Comparison of ENCODE assay signal across 10 cellular contexts in the genomic region with DNA sequence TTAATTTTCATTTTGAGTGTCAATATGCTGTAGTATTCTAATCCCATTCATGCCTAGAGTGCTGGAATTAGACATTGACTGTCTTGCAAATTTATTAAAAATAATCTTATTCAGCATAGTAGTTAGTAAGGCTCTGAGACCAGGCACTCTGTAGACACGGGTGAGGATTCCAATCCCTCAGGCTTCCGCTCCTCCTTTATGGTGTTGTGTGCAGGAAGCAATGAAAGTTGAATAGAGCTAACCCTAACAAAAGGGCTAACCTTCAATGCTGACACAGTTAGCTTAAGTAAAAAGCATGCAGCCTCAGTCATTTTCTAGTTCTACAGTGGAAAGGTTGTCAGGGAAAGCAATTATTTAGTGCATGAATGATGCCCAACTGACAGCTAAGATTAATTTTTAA.
A peak's percentile ranks its signal among the peaks of the same experiment; 100 is the strongest.
DNase-seq lines count a peak whose midpoint lies in the region; ATAC-seq, FAIRE-seq and TF ChIP-seq lines count a peak whose summit lies in the region.
"Had no signal": no experiment of that assay in that cellular context is flagged by ENCODE, and none has a peak within 500 bp of the region (broad histone marks: within the 10 kb centered on the region; RNA-seq: fewer than 3 reads in every experiment).

No MANE protein-coding gene starts in this region.

- CTCF ChIA-PET in T-cell (lab: Charles Lee) (interaction anchor here (0.5 to 4.2 kb wide), 7 partner anchors 8 to 92 kb away, joined by 3 to 22 read pairs (median 4); no protein-coding TSS in a partner anchor), GM10248 (lab: Yijun Ruan, JAX) (interaction anchor here (1.1 to 7.4 kb wide), 6 partner anchors 10 to 112 kb away, joined by 3 to 62 read pairs (median 10); no protein-coding TSS in a partner anchor)

- peak overlapping the region; percentile 88 to 94 for H3K27ac ChIP-seq in right atrium auricular region
- no peak overlapping the region for H3K27ac ChIP-seq in SJCRH30
- no peak overlapping the region for H3K27ac ChIP-seq in WERI-Rb-1

- no peaks in the 10 kb centered on the region for H3K9me3 Mint-ChIP-seq in T-cell
- H3K9me3 Mint-ChIP-seq in stimulated activated effector memory CD8-positive, alpha-beta T cell treated with anti-CD3 and anti-CD28 coated beads, Interleukin-12 subunit alpha, Interleukin-12 subunit beta, amount 100 ng/mL, for 72 hours = no peaks in the 10 kb centered on the region

- peak overlapping the region; percentile 98 for H3K27ac Mint-ChIP-seq in T-cell
- peak overlapping the region; percentile 95 for H3K27ac Mint-ChIP-seq in stimulated activated effector memory CD8-positive, alpha-beta T cell treated with anti-CD3 and anti-CD28 coated beads, Interleukin-12 subunit alpha, Interleukin-12 subunit beta, amount 100 ng/mL, for 72 hours

- no peak for ATAC-seq in T-cell (replicated peaks in 1 of 4)
- ATAC-seq in stimulated activated effector memory CD8-positive, alpha-beta T cell treated with anti-CD3 and anti-CD28 coated beads, Interleukin-12 subunit alpha, Interleukin-12 subunit beta, amount 100 ng/mL, for 72 hours = no peak
- ATAC-seq in HG02610 (IDR thresholded peaks at IDR 0.05; ENCODE audit: unreplicated experiment) = no peak

- H3K9me3 ChIP-seq in right atrium auricular region = no peaks in the 10 kb centered on the region
- no peaks in the 10 kb centered on the region for H3K9me3 ChIP-seq in SJCRH30 (replicated peaks)
- no peaks in the 10 kb centered on the region for H3K9me3 ChIP-seq in WERI-Rb-1 (ENCODE audit: severe bottlenecking)

- H3K36me3 ChIP-seq in right atrium auricular region (no peaks in the 10 kb centered on the region), SJCRH30 (no peaks in the 10 kb centered on the region), WERI-Rb-1 (no peaks in the 10 kb centered on the region)

- peaks cover 14% of the 10 kb centered on the region for H3K36me3 Mint-ChIP-seq in T-cell
- H3K36me3 Mint-ChIP-seq in stimulated activated effector memory CD8-positive, alpha-beta T cell treated with anti-CD3 and anti-CD28 coated beads, Interleukin-12 subunit alpha, Interleukin-12 subunit beta, amount 100 ng/mL, for 72 hours = peaks cover 83% of the 10 kb centered on the region

- no peaks in the 10 kb centered on the region for H3K27me3 Mint-ChIP-seq in T-cell

- H3K4me1 ChIP-seq in right atrium auricular region (peaks cover 0 to 70% of the 10 kb centered on the region in 2 donors), SJCRH30 (peaks cover 19% of the 10 kb centered on the region)

- no peak for TF ChIP-seq POLR2A in GM12891 (IDR thresholded peaks at IDR 0.05; ENCODE audit: low read depth, low read length)

- H3K4me3 ChIP-seq in right atrium auricular region = peak overlapping the region; percentile 60 to 62
- no peak overlapping the region for H3K4me3 ChIP-seq in SJCRH30
- H3K4me3 ChIP-seq in WERI-Rb-1 (ENCODE audit: low read depth, low read length) = no peak overlapping the region

- FAIRE-seq in GM12891 (lab: Jason Lieb, UNC) = peak; percentile 74

- H3K4me1 Mint-ChIP-seq in T-cell = peaks cover 57 to 76% (median 60%) of the 10 kb centered on the region in 3 donors
- H3K4me1 Mint-ChIP-seq in stimulated activated effector memory CD8-positive, alpha-beta T cell treated with anti-CD3 and anti-CD28 coated beads, Interleukin-12 subunit alpha, Interleukin-12 subunit beta, amount 100 ng/mL, for 72 hours = peaks cover 38% of the 10 kb centered on the region

- no peaks in the 10 kb centered on the region for H3K27me3 ChIP-seq in right atrium auricular region
- H3K27me3 ChIP-seq in SJCRH30 = no peaks in the 10 kb centered on the region
- H3K27me3 ChIP-seq in WERI-Rb-1 (ENCODE audit: insufficient read depth, low read depth, severe bottlenecking) = no peaks in the 10 kb centered on the region

- H3K4me3 Mint-ChIP-seq in T-cell = peak overlapping the region; percentile 96 to 99 (median 98)
- H3K4me3 Mint-ChIP-seq in stimulated activated effector memory CD8-positive, alpha-beta T cell treated with anti-CD3 and anti-CD28 coated beads, Interleukin-12 subunit alpha, Interleukin-12 subunit beta, amount 100 ng/mL, for 72 hours = peak overlapping the region; percentile 96

- TF ChIP-seq CTCF in right atrium auricular region (IDR thresholded peaks at IDR 0.05) (no peak), WERI-Rb-1 (IDR thresholded peaks at IDR 0.05; ENCODE audit: low read depth, low read length) (no peak), GM10248 (IDR thresholded peaks at IDR 0.05; ENCODE audit: control extremely low read depth, extremely low read depth, low read depth, missing control alignments) (no peak)

- DNase-seq in GM12891 (ENCODE audit: insufficient read length, low spot score) = no peak
- no peak for DNase-seq in T-cell
- no peak for DNase-seq in right atrium auricular region (ENCODE audit: low spot score)
- DNase-seq in stimulated activated effector memory CD8-positive, alpha-beta T cell treated with anti-CD3 and anti-CD28 coated beads, Interleukin-12 subunit alpha, Interleukin-12 subunit beta, amount 100 ng/mL, for 72 hours (ENCODE audit: low spot score in 2 of 2) = no peak
- DNase-seq in SJCRH30 = no peak
- DNase-seq in WERI-Rb-1 = no peak
- no peak for DNase-seq in GM10248 (ENCODE audit: extremely low spot score)
- DNase-seq: activated CD4-positive, alpha-beta T cell treated with anti-CD3 and anti-CD28 coated beads, Interleukin-2, amount 50 U/mL, for 1 hour; NCI-H69 had no signal

- POLR2A ChIA-PET in T-cell (lab: Charles Lee) = interaction anchor here (0.6 to 10.2 kb wide), 6 partner anchors 11 to 62 kb away, joined by 3 to 131 read pairs (median 10); no protein-coding TSS in a partner anchor
- POLR2A ChIA-PET in GM10248 (lab: Yijun Ruan, JAX) = no interaction called here

TF ChIP-seq in GM12891, 5 proteins besides CTCF, POLR2A, EP300 and RAD21:
- TF ChIP-seq POLR2AphosphoS5 (IDR thresholded peaks at IDR 0.05; ENCODE audit: low read depth, low read length) (no peak), TAF1 (IDR thresholded peaks at IDR 0.05; ENCODE audit: low read depth, low read length) (peak; percentile 43; the same call in 1 of the 2 replicates)

Comparison
In these comparisons a context has a peak if more than half of its experiments do, and no peak if none do; other contexts are left out.
1. H3K27ac ChIP-seq: peak in right atrium auricular region (2 of 2); none in SJCRH30 (single experiment) and WERI-Rb-1 (single experiment).
2. H3K4me3 ChIP-seq: peak in right atrium auricular region (2 of 2); none in SJCRH30 (single experiment) and WERI-Rb-1 (single experiment).